Comparison of ENCODE assay signal across 19 cellular contexts in genomic region chr13:42078113-42078769, GRCh38. TPM values are rescaled to one million over a fixed set of nuclear protein-coding genes. Genes with fewer than 3 reads are reported as not detected.
DNase-seq lines count a peak whose midpoint lies in the region; ATAC-seq and TF ChIP-seq lines count a peak whose summit lies in the region.
"Had no signal": no experiment of that assay in that cellular context is flagged by ENCODE, and none has a peak within 500 bp of the region (broad histone marks: within the 10 kb centered on the region; RNA-seq: fewer than 3 reads in every experiment).

No MANE protein-coding gene starts in this region.

- TF ChIP-seq CTCF in HFF-Myc (IDR thresholded peaks at IDR 0.05; ENCODE audit: low read depth, low read length, missing control alignments) (no peak), WTC11 (IDR thresholded peaks at IDR 0.05) (no peak), tibial artery (IDR thresholded peaks at IDR 0.05) (no peak)

- no peaks in the 10 kb centered on the region for H3K9me3 ChIP-seq in tibial artery
- H3K9me3 ChIP-seq: colonic mucosa, lower lobe of right lung had no signal

- H3K4me3 Mint-ChIP-seq in WTC11 = no peak overlapping the region
- H3K4me3 Mint-ChIP-seq: stimulated activated naive B cell treated with anti-CD40 and anti-IgM and Interleukin-4, amounts not matched to agents 10 μg/mL and 1 μg/mL and 100 μg/mL, for 72 hours had no signal

- H3K36me3 ChIP-seq in tibial artery = no peaks in the 10 kb centered on the region
- H3K36me3 ChIP-seq: colonic mucosa, lower lobe of right lung had no signal

- no peaks in the 10 kb centered on the region; the same call in 1 of the 2 replicates for H3K27me3 Mint-ChIP-seq in WTC11 (ENCODE audit: low read depth)

- H3K27ac Mint-ChIP-seq in WTC11 = no peak overlapping the region
- H3K27ac Mint-ChIP-seq: stimulated activated naive B cell treated with anti-CD40 and anti-IgM and Interleukin-4, amounts not matched to agents 10 μg/mL and 1 μg/mL and 100 μg/mL, for 72 hours had no signal

- DNase-seq in AG20443 (ENCODE audit: low spot score) (peak; percentile 12), HFF-Myc (ENCODE audit: extremely low read depth, low read depth) (peak; percentile 52), WTC11 (ENCODE audit: low spot score) (no peak), medulla oblongata (ENCODE audit: extremely low spot score) (peak; percentile 55), CD1c-positive myeloid dendritic cell (ENCODE audit: extremely low spot score) (no peak), tibial artery (no peak), MV-4-11 (lab: John Stamatoyannopoulos, UW) (no peak)
- DNase-seq: activated CD8-positive, alpha-beta memory T cell treated with anti-CD3 and anti-CD28 coated beads for 24 hours; activated effector memory CD4-positive, alpha-beta T cell treated with Interleukin-2 at 50 U/mL for 16 hours; aorta; colonic mucosa; lower lobe of right lung; NCI-H1930; NCI-H69; SHP77; stimulated activated naive B cell treated with anti-CD40 and anti-IgM and Interleukin-4, amounts not matched to agents 10 μg/mL and 1 μg/mL and 100 μg/mL, for 72 hours had no signal

- H3K4me1 Mint-ChIP-seq in WTC11 = no peaks in the 10 kb centered on the region

- H3K4me3 ChIP-seq in HFF-Myc (replicated peaks; ENCODE audit: low read depth, low read length) (no peak overlapping the region), tibial artery (no peak overlapping the region)
- H3K4me3 ChIP-seq: colonic mucosa, hepatocyte, lower lobe of right lung had no signal

- H3K27me3 ChIP-seq in tibial artery = no peaks in the 10 kb centered on the region
- H3K27me3 ChIP-seq: colonic mucosa, hepatocyte had no signal

- H3K9me3 Mint-ChIP-seq in WTC11 = peaks cover 23% of the 10 kb centered on the region

- H3K36me3 Mint-ChIP-seq in WTC11 = peaks cover 15% of the 10 kb centered on the region

- CTCF ChIA-PET in WTC11 (lab: Charles Lee) = no interaction called here

- intact Hi-C loops in tibial artery (cut with DNase I; ENCODE audit: low total_unique reads) = no loop called here

- peaks cover 0 to 27% (median 0%) of the 10 kb centered on the region in 4 donors for H3K4me1 ChIP-seq in tibial artery
- H3K4me1 ChIP-seq: colonic mucosa, lower lobe of right lung had no signal

- ATAC-seq in WTC11 (peak; percentile 88), HG03432 (IDR thresholded peaks at IDR 0.05; ENCODE audit: unreplicated experiment) (no peak)
- ATAC-seq: esophagus mucosa; lower lobe of right lung; stimulated activated naive B cell treated with anti-CD40 and anti-IgM and Interleukin-4, amounts not matched to agents 10 μg/mL and 1 μg/mL and 100 μg/mL, for 72 hours had no signal

- H3K27ac ChIP-seq in tibial artery = no peak overlapping the region
- H3K27ac ChIP-seq: colonic mucosa, hepatocyte, lower lobe of right lung had no signal

- POLR2A ChIA-PET in WTC11 (lab: Charles Lee) = no interaction called here

TF ChIP-seq in WTC11, 78 proteins besides CTCF, POLR2A, EP300 and RAD21:
- TF ChIP-seq USF2 (CRISPR knock-in tag; IDR thresholded peaks at IDR 0.05) = no peak
- TF ChIP-seq, protein P1, sequence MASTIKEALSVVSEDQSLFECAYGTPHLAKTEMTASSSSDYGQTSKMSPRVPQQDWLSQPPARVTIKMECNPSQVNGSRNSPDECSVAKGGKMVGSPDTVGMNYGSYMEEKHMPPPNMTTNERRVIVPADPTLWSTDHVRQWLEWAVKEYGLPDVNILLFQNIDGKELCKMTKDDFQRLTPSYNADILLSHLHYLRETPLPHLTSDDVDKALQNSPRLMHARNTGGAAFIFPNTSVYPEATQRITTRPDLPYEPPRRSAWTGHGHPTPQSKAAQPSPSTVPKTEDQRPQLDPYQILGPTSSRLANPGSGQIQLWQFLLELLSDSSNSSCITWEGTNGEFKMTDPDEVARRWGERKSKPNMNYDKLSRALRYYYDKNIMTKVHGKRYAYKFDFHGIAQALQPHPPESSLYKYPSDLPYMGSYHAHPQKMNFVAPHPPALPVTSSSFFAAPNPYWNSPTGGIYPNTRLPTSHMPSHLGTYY (CRISPR knock-in tag; IDR thresholded peaks at IDR 0.05) = no peak
- no peak for TF ChIP-seq GRHL2 (CRISPR knock-in tag; IDR thresholded peaks at IDR 0.05; ENCODE audit: insufficient replicate concordance, severe bottlenecking)
- TF ChIP-seq E2F4 (CRISPR knock-in tag; IDR thresholded peaks at IDR 0.05; ENCODE audit: borderline replicate concordance, low read depth) = no peak
- TF ChIP-seq FOXP4 (CRISPR knock-in tag; IDR thresholded peaks at IDR 0.05) = no peak
- 0 out of 2 replicates have a peak, but pooled peaks have one; percentile 20 for TF ChIP-seq NFYB (CRISPR knock-in tag; conservative IDR thresholded peaks at IDR 0.05; ENCODE audit: low read depth)
- no peak for TF ChIP-seq IRF1 (CRISPR knock-in tag; IDR thresholded peaks at IDR 0.05)

RNA-seq across cellular contexts. Expression of gene DGKH, which starts 29.8 kb away (rescaled TPM):
- total RNA-seq in WTC11 (2021) = 7.6 to 8.8 TPM (median 8.8 TPM) in 3 replicates

Comparison
In these comparisons a context has a peak if more than half of its experiments do, and no peak if none do; other contexts are left out.
1. DNase-seq: peak in AG20443 (single experiment), HFF-Myc (single experiment) and medulla oblongata (single experiment); none in WTC11 (single experiment), CD1c-positive myeloid dendritic cell (single experiment), tibial artery (0 of 2) and MV-4-11 (single experiment).